ENCODE assay signal across 21 cellular contexts in the genomic region with DNA sequence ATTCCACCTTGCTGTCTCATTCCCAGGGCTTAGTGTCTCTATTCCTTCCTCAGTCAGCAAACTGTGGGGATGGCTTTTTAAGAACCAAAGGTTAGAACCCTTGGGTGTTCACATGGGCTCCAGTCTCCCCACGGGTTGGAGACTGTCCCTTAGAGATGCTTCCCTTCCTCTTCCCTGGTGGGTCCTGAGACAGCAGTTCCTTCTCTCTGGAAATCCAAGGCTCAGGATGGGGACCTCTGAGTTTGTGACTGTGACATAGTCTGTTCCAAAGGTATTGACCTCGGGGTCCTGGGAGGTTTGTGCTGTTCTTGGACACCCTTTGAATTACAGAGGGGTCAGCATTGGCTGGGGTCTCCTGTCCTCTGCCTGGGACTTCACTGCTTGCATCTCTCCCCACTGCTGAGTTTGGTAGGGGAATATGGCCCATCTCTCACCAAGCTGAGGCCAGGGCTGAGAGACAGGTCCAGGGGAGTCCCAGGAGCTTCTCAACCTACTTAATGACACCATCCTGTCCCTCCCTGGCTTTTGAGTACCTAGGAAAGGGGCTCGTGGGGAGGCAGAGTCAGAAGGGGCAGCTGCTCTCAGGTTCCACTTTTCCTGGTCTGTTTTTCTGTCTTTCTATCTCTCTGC. TPM values are rescaled to one million over a fixed set of nuclear protein-coding genes. Genes with fewer than 3 reads are reported as not detected.
A peak's percentile ranks its signal among the peaks of the same experiment; 100 is the strongest.
DNase-seq lines count a peak whose midpoint lies in the region; ATAC-seq and TF ChIP-seq lines count a peak whose summit lies in the region.
"Had no signal": no experiment of that assay in that cellular context is flagged by ENCODE, and none has a peak within 500 bp of the region (broad histone marks: within the 10 kb centered on the region; RNA-seq: fewer than 3 reads in every experiment).

No MANE protein-coding gene starts in this region.

- H3K4me2 ChIP-seq in IMR-90 (ENCODE audit: low read depth, low read length) (no peak overlapping the region), MM.1S (ENCODE audit: low read depth, low read length) (no peak overlapping the region)
- H3K4me2 ChIP-seq: A549 had no signal

- H3K9me3 ChIP-seq in IMR-90 (ENCODE audit: control insufficient read depth, insufficient read depth, low read length): no peaks in the 10 kb centered on the region
- H3K9me3 ChIP-seq in spleen: no peaks in the 10 kb centered on the region
- no peaks in the 10 kb centered on the region for H3K9me3 ChIP-seq in MM.1S (replicated peaks; ENCODE audit: insufficient read depth, low read length)
- H3K9me3 ChIP-seq: A549, neutrophil, thyroid gland had no signal

- BruUV-seq in IMR-90 (replicated peaks; lab: Mats Ljungman, UMichigan): no TSS peak

- H3K27me3 ChIP-seq in IMR-90 (ENCODE audit: control insufficient read depth, insufficient read depth, low read length) (peaks cover 15% of the 10 kb centered on the region; the same call in 1 of the 2 replicates), spleen (replicated peaks in 1 of 7) (peaks cover 0 to 3% (median 0%) of the 10 kb centered on the region in 7 donors), MM.1S (replicated peaks; ENCODE audit: insufficient read depth, low read length) (no peaks in the 10 kb centered on the region)
- H3K27me3 ChIP-seq: thyroid gland had no signal

- 13% methylated on average over 1 of the region's 3 CpGs; no CpG with 5 or more reads in 1 of the 2 experiments for WGBS in IMR-90 (ENCODE audit: extremely low coverage in 2 of 2, insufficient read length in 1 of 2), 2 experiments
- WGBS in spleen, 5 donors: 61 to 90% (median 75%) methylated on average over 3 of the region's 3 CpGs

- POLR2A ChIA-PET in activated CD4-positive, alpha-beta memory T cell treated with anti-CD3 and anti-CD28 coated beads for 36 hours (lab: Charles Lee): interaction anchor here (1.0 kb wide), 1 partner anchor 9 kb away, joined by 3 read pairs; no protein-coding TSS in a partner anchor
- POLR2A ChIA-PET in activated CD4-positive, alpha-beta memory T cell treated with anti-CD3 and anti-CD28 coated beads, Interleukin-2, amount 10 ng/mL, durations not matched to agents 7 days and 5 days (lab: Charles Lee): no interaction called here
- POLR2A ChIA-PET in IMR-90 (lab: Charles Lee; ENCODE audit: unreplicated experiment): no interaction called here

- dilution Hi-C loops in IMR-90 (cut with HindIII; ENCODE audit: low sequenced_read_pairs, unreplicated experiment): no loop called here

- no peak overlapping the region for H3K27ac Mint-ChIP-seq in activated CD4-positive, alpha-beta memory T cell treated with anti-CD3 and anti-CD28 coated beads for 36 hours
- H3K27ac Mint-ChIP-seq in activated CD4-positive, alpha-beta memory T cell treated with anti-CD3 and anti-CD28 coated beads, Interleukin-2, amount 10 ng/mL, durations not matched to agents 7 days and 5 days: no peak overlapping the region

- no peak overlapping the region for H3K9ac ChIP-seq in IMR-90 (ENCODE audit: low read depth, low read length)
- no peak overlapping the region for H3K9ac ChIP-seq in MM.1S (ENCODE audit: low read length)

- no peaks in the 10 kb centered on the region for H3K79me2 ChIP-seq in MM.1S (ENCODE audit: low read length)

- H3K56ac ChIP-seq in IMR-90 (ENCODE audit: extremely low read depth, insufficient read depth, low read length): no peak overlapping the region

- peaks cover 2% of the 10 kb centered on the region for H3K9me3 Mint-ChIP-seq in activated CD4-positive, alpha-beta memory T cell treated with anti-CD3 and anti-CD28 coated beads for 36 hours
- no peaks in the 10 kb centered on the region for H3K9me3 Mint-ChIP-seq in activated CD4-positive, alpha-beta memory T cell treated with anti-CD3 and anti-CD28 coated beads, Interleukin-2, amount 10 ng/mL, durations not matched to agents 7 days and 5 days
- H3K9me3 Mint-ChIP-seq: stimulated activated naive B cell treated with anti-CD40 and anti-IgM and Interleukin-4, amounts not matched to agents 10 μg/mL and 1 μg/mL and 100 μg/mL, for 72 hours had no signal

- H3K4me1 Mint-ChIP-seq in activated CD4-positive, alpha-beta memory T cell treated with anti-CD3 and anti-CD28 coated beads for 36 hours (ENCODE audit: low read depth): peaks cover 16% of the 10 kb centered on the region
- peaks cover 2% of the 10 kb centered on the region for H3K4me1 Mint-ChIP-seq in activated CD4-positive, alpha-beta memory T cell treated with anti-CD3 and anti-CD28 coated beads, Interleukin-2, amount 10 ng/mL, durations not matched to agents 7 days and 5 days

- H3K36me3 ChIP-seq in IMR-90 (ENCODE audit: control insufficient read depth, insufficient read depth, low read length) (0 out of 2 replicates have a peak, but pooled peaks cover 2% of the 10 kb centered on the region), spleen (peaks cover 0 to 30% (median 14%) of the 10 kb centered on the region in 6 donors), MM.1S (replicated peaks; ENCODE audit: insufficient read depth, low read length) (no peaks in the 10 kb centered on the region)

- no peaks in the 10 kb centered on the region for H3K27me3 Mint-ChIP-seq in activated CD4-positive, alpha-beta memory T cell treated with anti-CD3 and anti-CD28 coated beads for 36 hours
- no peaks in the 10 kb centered on the region for H3K27me3 Mint-ChIP-seq in activated CD4-positive, alpha-beta memory T cell treated with anti-CD3 and anti-CD28 coated beads, Interleukin-2, amount 10 ng/mL, durations not matched to agents 7 days and 5 days
- H3K27me3 Mint-ChIP-seq: CD4-positive, alpha-beta memory T cell had no signal

- H3K4me1 ChIP-seq in IMR-90 (ENCODE audit: control insufficient read depth, insufficient read depth, low read length): no peaks in the 10 kb centered on the region
- H3K4me1 ChIP-seq in spleen: peaks cover 0 to 21% (median 10%) of the 10 kb centered on the region in 6 donors
- no peaks in the 10 kb centered on the region for H3K4me1 ChIP-seq in MM.1S (ENCODE audit: low read length)
- H3K4me1 ChIP-seq: A549 had no signal

- peaks cover 3% of the 10 kb centered on the region; the same call in 1 of the 2 replicates for H3K9me1 ChIP-seq in IMR-90 (ENCODE audit: insufficient read depth, low read length)

- H3K4me3 ChIP-seq in IMR-90 (ENCODE audit: insufficient read depth, low read depth, low read length): no peak overlapping the region
- no peak overlapping the region for H3K4me3 ChIP-seq in spleen
- no peak overlapping the region for H3K4me3 ChIP-seq in MM.1S (ENCODE audit: low read length)
- H3K4me3 ChIP-seq: A549, thyroid gland had no signal

- no peak for TF ChIP-seq POLR2A in IMR-90 (IDR thresholded peaks at IDR 0.05; ENCODE audit: low read depth, low read length)
- no peak for TF ChIP-seq POLR2A in spleen (IDR thresholded peaks at IDR 0.05)

- H2AFZ ChIP-seq in IMR-90 (replicated peaks; ENCODE audit: low read length, poor library complexity) (peak overlapping the region; percentile 7), MM.1S (ENCODE audit: low read length) (no peak overlapping the region)

- DNase-seq in activated CD4-positive, alpha-beta memory T cell treated with anti-CD3 and anti-CD28 coated beads for 36 hours: peak; percentile 7
- DNase-seq in activated CD4-positive, alpha-beta memory T cell treated with anti-CD3 and anti-CD28 coated beads, Interleukin-2, amount 10 ng/mL, durations not matched to agents 7 days and 5 days: no peak
- DNase-seq in IMR-90: no peak
- DNase-seq in epidermal melanocyte (ENCODE audit: insufficient read length, low spot score): peak; percentile 11
- peak; percentile 36 for DNase-seq in spleen
- no peak for DNase-seq in MM.1S
- DNase-seq in NCI-H1105 treated with DMSO at 0.1 percent for 48 hours (lab: John Stamatoyannopoulos, UW): no peak
- DNase-seq: activated naive CD4-positive, alpha-beta T cell treated with Interleukin-2 at 50 U/mL for 16 hours; CD4-positive, alpha-beta memory T cell; foreskin fibroblast; HCEC 1CT; KBM-7; NCI-H2107; NCI-H69; retina; stimulated activated CD4-positive, alpha-beta T cell treated with anti-CD3 and anti-CD28 coated beads, Interleukin-15, amount 100 ng/mL, for 24 hours; stimulated activated naive B cell treated with anti-CD40 and anti-IgM and Interleukin-4, amounts not matched to agents 10 μg/mL and 1 μg/mL and 100 μg/mL, for 72 hours; thyroid gland had no signal

- in situ Hi-C loops in IMR-90 (cut with MboI; ENCODE audit: low sequenced_read_pairs): no loop called here

- no peak overlapping the region for H3K14ac ChIP-seq in IMR-90 (replicated peaks; ENCODE audit: low read depth, low read length)

- no peak overlapping the region for H3K23ac ChIP-seq in IMR-90 (ENCODE audit: low read depth, low read length)

- no peak overlapping the region for H4K91ac ChIP-seq in IMR-90 (ENCODE audit: insufficient read depth, low read depth, low read length)

- no peak overlapping the region for H4K8ac ChIP-seq in IMR-90 (ENCODE audit: low read depth in 2 of 2, low read length in 2 of 2)

- H3K79me1 ChIP-seq in IMR-90 (ENCODE audit: low read depth in 1 of 2, low read length in 2 of 2): no peaks in the 10 kb centered on the region

- ATAC-seq in IMR-90 (ENCODE audit: low read depth) (no peak), GM18909 (IDR thresholded peaks at IDR 0.05; ENCODE audit: poor library complexity, unreplicated experiment) (no peak)
- ATAC-seq: A549; stimulated activated naive B cell treated with anti-CD40 and anti-IgM and Interleukin-4, amounts not matched to agents 10 μg/mL and 1 μg/mL and 100 μg/mL, for 72 hours had no signal

- no peak overlapping the region for H4K5ac ChIP-seq in IMR-90 (ENCODE audit: low read depth, low read length)

- H2AK9ac ChIP-seq in IMR-90 (replicated peaks; ENCODE audit: low read depth, low read length, poor library complexity): no peak overlapping the region

- no peaks in the 10 kb centered on the region for H3F3A ChIP-seq in MM.1S (ENCODE audit: insufficient read depth, low read length)

- H2AK5ac ChIP-seq in IMR-90 (ENCODE audit: low read depth, low read length): no peak overlapping the region

- H2BK120ac ChIP-seq in IMR-90 (ENCODE audit: low read depth, low read length): no peak overlapping the region

- H3K4ac ChIP-seq in IMR-90 (ENCODE audit: low read depth, low read length): no peak overlapping the region

- no peak overlapping the region for H3K27ac ChIP-seq in IMR-90 (ENCODE audit: insufficient read depth, low read length)
- no peak overlapping the region for H3K27ac ChIP-seq in spleen
- H3K27ac ChIP-seq in MM.1S (ENCODE audit: low read length): no peak overlapping the region
- H3K27ac ChIP-seq: A549, neutrophil, thyroid gland had no signal

- no peaks in the 10 kb centered on the region for H3K9me2 ChIP-seq in MM.1S (replicated peaks; ENCODE audit: insufficient read depth, low read length)

- no peak for TF ChIP-seq RAD21 in IMR-90 (IDR thresholded peaks at IDR 0.05; ENCODE audit: low read length)

- no peak overlapping the region for H3K4me3 Mint-ChIP-seq in activated CD4-positive, alpha-beta memory T cell treated with anti-CD3 and anti-CD28 coated beads for 36 hours
- no peak overlapping the region for H3K4me3 Mint-ChIP-seq in activated CD4-positive, alpha-beta memory T cell treated with anti-CD3 and anti-CD28 coated beads, Interleukin-2, amount 10 ng/mL, durations not matched to agents 7 days and 5 days
- H3K4me3 Mint-ChIP-seq: stimulated activated naive B cell treated with anti-CD40 and anti-IgM and Interleukin-4, amounts not matched to agents 10 μg/mL and 1 μg/mL and 100 μg/mL, for 72 hours had no signal

- H3K18ac ChIP-seq in IMR-90 (ENCODE audit: low read depth, low read length): no peak overlapping the region

- no peak overlapping the region for H2BK15ac ChIP-seq in IMR-90 (ENCODE audit: low read depth, low read length)

- H4K20me1 ChIP-seq in IMR-90 (ENCODE audit: insufficient read depth, low read length) (peaks cover 15% of the 10 kb centered on the region), MM.1S (ENCODE audit: insufficient read depth, low read length) (no peaks in the 10 kb centered on the region)

- CTCF ChIA-PET in activated CD4-positive, alpha-beta memory T cell treated with anti-CD3 and anti-CD28 coated beads for 36 hours (lab: Charles Lee): no interaction called here
- CTCF ChIA-PET in activated CD4-positive, alpha-beta memory T cell treated with anti-CD3 and anti-CD28 coated beads, Interleukin-2, amount 10 ng/mL, durations not matched to agents 7 days and 5 days (lab: Charles Lee): no interaction called here
- CTCF ChIA-PET in IMR-90 (lab: Yijun Ruan, JAX): no interaction called here

- H2BK20ac ChIP-seq in IMR-90 (ENCODE audit: low read depth, low read length): no peak overlapping the region

- no peak overlapping the region for H2BK5ac ChIP-seq in IMR-90 (ENCODE audit: low read depth, low read length, poor library complexity, severe bottlenecking)

- TF ChIP-seq CTCF in IMR-90 (conservative IDR thresholded peaks at IDR 0.05; ENCODE audit: low read depth, low read length): no peak
- no peak for TF ChIP-seq CTCF in spleen (IDR thresholded peaks at IDR 0.05 in 8 of 11, conservative IDR thresholded peaks at IDR 0.05 in 3 of 11)
- no peak for TF ChIP-seq CTCF in MM.1S (IDR thresholded peaks at IDR 0.05; ENCODE audit: low read length)

- peaks cover 2% of the 10 kb centered on the region for H3K36me3 Mint-ChIP-seq in activated CD4-positive, alpha-beta memory T cell treated with anti-CD3 and anti-CD28 coated beads for 36 hours
- H3K36me3 Mint-ChIP-seq in activated CD4-positive, alpha-beta memory T cell treated with anti-CD3 and anti-CD28 coated beads, Interleukin-2, amount 10 ng/mL, durations not matched to agents 7 days and 5 days (ENCODE audit: low read depth): peaks cover 16% of the 10 kb centered on the region

- intact Hi-C loops in activated CD4-positive, alpha-beta memory T cell treated with anti-CD3 and anti-CD28 coated beads for 36 hours (cut with micrococcal nuclease): no loop called here
- intact Hi-C loops in IMR-90 (cut with micrococcal nuclease): no loop called here
- intact Hi-C loops in spleen (cut with DNase I; ENCODE audit: low total_unique reads): no loop called here

RNA-seq across cellular contexts. Expression of a gene that starts 1.5 kb away (rescaled TPM):
- under 1 TPM; 0.22 to 0.29 TPM for total RNA-seq in activated CD4-positive, alpha-beta memory T cell treated with anti-CD3 and anti-CD28 coated beads for 36 hours
- total RNA-seq in activated CD4-positive, alpha-beta memory T cell treated with anti-CD3 and anti-CD28 coated beads, Interleukin-2, amount 10 ng/mL, durations not matched to agents 7 days and 5 days: 1 to 10 TPM; 1.7 to 2.4 TPM
- total RNA-seq in IMR-90 (2012; rRNA removed): under 0.01 TPM in 2 replicates
- polyA plus RNA-seq in IMR-90 (2012; rRNA removed): 0.14 and 0.19 TPM in 2 replicates
- polyA plus RNA-seq in IMR-90 (2012; cell fraction: cytosol; rRNA removed): 0.13 TPM in 1 of 2 replicates, not detected in the other
- 0.86 and 2.7 TPM in 2 replicates for polyA plus RNA-seq in IMR-90 (2012; cell fraction: nucleus; rRNA removed; ENCODE audit: low replicate concordance)
- 1 to 10 TPM; 1.1 to 2.7 (median 1.8) TPM for total RNA-seq in spleen
- polyA plus RNA-seq in spleen: 1 to 10 TPM in 1 of 3 donors, under 1 TPM in 2; 0.17 to 1.1 (median 0.61) TPM

RNA-seq across cellular contexts. Expression of a gene that starts 37.3 kb away (rescaled TPM):
- 10 to 100 TPM; 44.9 to 45.2 TPM for total RNA-seq in activated CD4-positive, alpha-beta memory T cell treated with anti-CD3 and anti-CD28 coated beads for 36 hours
- 100 to 1,000 TPM; 103 to 108 TPM for total RNA-seq in activated CD4-positive, alpha-beta memory T cell treated with anti-CD3 and anti-CD28 coated beads, Interleukin-2, amount 10 ng/mL, durations not matched to agents 7 days and 5 days
- 26.9 and 30.3 TPM in 2 replicates for total RNA-seq in IMR-90 (2012; rRNA removed)
- 45.0 and 49.0 TPM in 2 replicates for polyA plus RNA-seq in IMR-90 (2012; rRNA removed)
- 31.4 and 67.7 TPM in 2 replicates for polyA plus RNA-seq in IMR-90 (2012; cell fraction: cytosol; rRNA removed)
- polyA plus RNA-seq in IMR-90 (2012; cell fraction: nucleus; rRNA removed; ENCODE audit: low replicate concordance): 46.0 and 57.8 TPM in 2 replicates
- 10 to 100 TPM; 29.8 to 66.3 (median 46.0) TPM for total RNA-seq in spleen
- polyA plus RNA-seq in spleen: 10 to 100 TPM; 49.9 to 73.1 (median 57.9) TPM

Comparison
In these comparisons a context has a peak if more than half of its experiments do, and no peak if none do; other contexts are left out.
1. DNase-seq: peak in activated CD4-positive, alpha-beta memory T cell treated with anti-CD3 and anti-CD28 coated beads for 36 hours (single experiment), epidermal melanocyte (single experiment) and spleen (single experiment); none in activated CD4-positive, alpha-beta memory T cell treated with anti-CD3 and anti-CD28 coated beads, Interleukin-2, amount 10 ng/mL, durations not matched to agents 7 days and 5 days (single experiment), IMR-90 (single experiment), MM.1S (single experiment) and NCI-H1105 treated with DMSO at 0.1 percent for 48 hours (single experiment).